In genomic region chr16:3091551-3091950, GRCh38 we compare ENCODE assay signal across 1 cellular context.
TF ChIP-seq lines count a peak whose summit lies in the region.

No MANE protein-coding gene starts in this region.

TF ChIP-seq in WTC11, 78 proteins besides CTCF, POLR2A, EP300 and RAD21:
- TF ChIP-seq ZNF263 (CRISPR knock-in tag; IDR thresholded peaks at IDR 0.05; ENCODE audit: low read depth) (no peak), JAZF1 (CRISPR knock-in tag; IDR thresholded peaks at IDR 0.05) (no peak), TEAD1 (CRISPR knock-in tag; IDR thresholded peaks at IDR 0.05) (no peak), GRHL2 (CRISPR knock-in tag; IDR thresholded peaks at IDR 0.05; ENCODE audit: insufficient replicate concordance, severe bottlenecking) (no peak), SMAD3 (CRISPR knock-in tag; IDR thresholded peaks at IDR 0.05; ENCODE audit: borderline replicate concordance) (no peak)
